8 cellular contexts compared by ENCODE assay signal in the genomic region with DNA sequence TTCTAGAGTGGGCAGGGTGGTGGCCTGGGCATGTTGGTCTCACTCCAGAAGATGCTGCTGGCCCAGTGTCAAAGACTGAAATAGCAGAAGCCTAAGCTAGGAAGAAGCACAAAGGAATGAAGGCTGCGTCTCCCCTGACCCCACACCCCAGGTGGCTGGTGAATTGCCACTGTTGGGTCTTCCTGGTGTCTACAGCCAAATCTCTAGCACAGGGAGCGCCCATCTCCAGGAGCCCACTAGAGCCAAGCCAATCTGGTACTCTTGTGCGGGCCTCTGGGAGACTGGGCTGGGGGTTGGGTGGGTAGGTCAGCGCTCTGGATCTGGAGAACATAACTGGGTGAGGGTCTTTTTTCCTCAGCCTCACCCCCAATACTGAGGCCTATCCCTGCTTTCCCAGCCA. TPM values are rescaled to one million over a fixed set of nuclear protein-coding genes. Genes with fewer than 3 reads are reported as not detected.
A peak's percentile ranks its signal among the peaks of the same experiment; 100 is the strongest.
DNase-seq lines count a peak whose midpoint lies in the region; ATAC-seq and TF ChIP-seq lines count a peak whose summit lies in the region.

No MANE protein-coding gene starts in this region.

- ATAC-seq in heart right ventricle, result no peak
- no peak for ATAC-seq in left cardiac atrium
- ATAC-seq in aorta (ENCODE audit: low FRiP score), result no peak
- ATAC-seq in HG03354 (IDR thresholded peaks at IDR 0.05; ENCODE audit: poor library complexity, severe bottlenecking, unreplicated experiment), result no peak

- H3K4me1 ChIP-seq in heart right ventricle (peaks cover 19 to 65% (median 55%) of the 10 kb centered on the region in 9 donors), breast epithelium (peaks cover 0 to 16% of the 10 kb centered on the region in 2 donors), mononuclear cell (ENCODE audit: insufficient read depth, low read length) (peaks cover 64% of the 10 kb centered on the region), aorta (ENCODE audit: control insufficient read depth in 1 of 2, insufficient read depth in 2 of 2, low read length in 2 of 2) (no peaks in the 10 kb centered on the region)

- intact Hi-C loops in heart right ventricle (cut with DNase I), result loop anchor here in 1 of 10 donors (10.0 kb wide), 1 partner anchor 62 kb away; the partner anchor contains the start of gene SEMA3B
- intact Hi-C loops in left cardiac atrium (cut with DNase I), result loop anchor here in 1 of 2 donors (5.0 to 10.0 kb wide), 2 partner anchors 55 to 92 kb away; partner anchors contain the start of gene GNAI2
- intact Hi-C loops in breast epithelium (cut with DNase I; ENCODE audit: low total_unique reads), result no loop called here
- intact Hi-C loops in aorta (cut with DNase I), result no loop called here

- no peaks in the 10 kb centered on the region for H3K27me3 ChIP-seq in heart right ventricle
- H3K27me3 ChIP-seq in breast epithelium, result no peaks in the 10 kb centered on the region
- no peaks in the 10 kb centered on the region for H3K27me3 ChIP-seq in mononuclear cell (ENCODE audit: insufficient read depth, low read length)
- H3K27me3 ChIP-seq in aorta (ENCODE audit: control insufficient read depth in 1 of 2, insufficient read depth in 2 of 2, low read length in 1 of 2), result no peaks in the 10 kb centered on the region

- 62 to 67% methylated on average over 4 of the region's 4 CpGs for whole genome bisulfite sequencing in heart right ventricle, 2 donors
- WGBS in aorta, 2 donors, result 69 to 71% methylated on average over 4 of the region's 4 CpGs

- DNase-seq in heart right ventricle, result no peak
- no peak for DNase-seq in left cardiac atrium
- DNase-seq in breast epithelium (ENCODE audit: low spot score in 2 of 2), result no peak
- DNase-seq in aorta, result peak in 1 of 2 donors; percentile 38
- DNase-seq in NCI-H2029 treated with DMSO at 0.1 percent for 48 hours (lab: John Stamatoyannopoulos, UW), result no peak
- DNase-seq in MV-4-11 (lab: John Stamatoyannopoulos, UW), result no peak

- no peak for TF ChIP-seq POLR2A in breast epithelium (IDR thresholded peaks at IDR 0.05)

- H3K27ac ChIP-seq in heart right ventricle (peak overlapping the region in 7 of 10 donors; percentile 79 to 93 (median 91)), breast epithelium (peak overlapping the region in 1 of 2 donors; percentile 89), aorta (ENCODE audit: low read depth in 1 of 2, low read length in 2 of 2) (no peak overlapping the region)

- H3K4me3 ChIP-seq in heart right ventricle, result peak overlapping the region; percentile 76 to 97 (median 90)
- H3K4me3 ChIP-seq in breast epithelium, result peak overlapping the region; percentile 97 to 100 (median 98)
- H3K4me3 ChIP-seq in mononuclear cell (ENCODE audit: low read length), result peak overlapping the region; percentile 78
- peak overlapping the region; percentile 12 to 81 for H3K4me3 ChIP-seq in aorta (ENCODE audit: low read length in 2 of 2)

- peaks cover 8 to 56% (median 34%) of the 10 kb centered on the region in 9 donors for H3K36me3 ChIP-seq in heart right ventricle
- peaks cover 8% of the 10 kb centered on the region for H3K36me3 ChIP-seq in breast epithelium
- peaks cover 0 to 7% of the 10 kb centered on the region in 2 donors for H3K36me3 ChIP-seq in aorta (ENCODE audit: control insufficient read depth in 1 of 2, insufficient read depth in 2 of 2, low read length in 1 of 2)

- H3K9me3 ChIP-seq in heart right ventricle, result no peaks in the 10 kb centered on the region
- no peaks in the 10 kb centered on the region for H3K9me3 ChIP-seq in breast epithelium
- no peaks in the 10 kb centered on the region for H3K9me3 ChIP-seq in mononuclear cell (ENCODE audit: low read depth, low read length)
- H3K9me3 ChIP-seq in aorta (ENCODE audit: control insufficient read depth, low read length), result no peaks in the 10 kb centered on the region

- TF ChIP-seq CTCF in heart right ventricle (IDR thresholded peaks at IDR 0.05) (no peak), breast epithelium (IDR thresholded peaks at IDR 0.05) (no peak)

RNA-seq across cellular contexts. Expression of gene TUSC2, which starts 0.9 kb away (rescaled TPM):
- total RNA-seq in heart right ventricle (10 to 100 TPM; 23.7 to 34.9 (median 26.9) TPM), left cardiac atrium (10 to 100 TPM; 26.2 to 27.5 TPM), breast epithelium (10 to 100 TPM; 18.1 to 25.9 (median 21.3) TPM), mononuclear cell (15.3 TPM), aorta (10 to 100 TPM; 18.9 to 22.6 TPM)
- polyA plus RNA-seq in heart right ventricle (10 to 100 TPM; 27.4 to 59.1 TPM), aorta (10 to 100 TPM; 28.5 to 33.2 TPM)

RNA-seq across cellular contexts. Expression of gene HYAL2, which starts 4.6 kb away (rescaled TPM):
- total RNA-seq in heart right ventricle (10 to 100 TPM; 25.1 to 94.0 (median 35.2) TPM), left cardiac atrium (100 to 1,000 TPM in 1 of 2 donors, 10 to 100 TPM in 1; 53.4 to 103 TPM), breast epithelium (100 to 1,000 TPM in 1 of 3 donors, 10 to 100 TPM in 2; 66.0 to 215 (median 96.0) TPM), mononuclear cell (4.2 TPM), aorta (10 to 100 TPM; 52.6 to 71.2 TPM)
- polyA plus RNA-seq in heart right ventricle (100 to 1,000 TPM in 1 of 2 donors, 10 to 100 TPM in 1; 86.5 to 135 TPM), aorta (10 to 100 TPM in 1 of 2 donors, 1 to 10 TPM in 1; 5.6 to 25.3 TPM)

RNA-seq across cellular contexts. Expression of gene RASSF1, which starts 13.5 kb away (rescaled TPM):
- total RNA-seq in heart right ventricle (10 to 100 TPM in 8 of 10 donors, 1 to 10 TPM in 2; 9.9 to 17.8 (median 11.9) TPM), left cardiac atrium (10 to 100 TPM; 20.7 to 25.6 TPM), breast epithelium (10 to 100 TPM; 42.7 to 63.6 (median 49.8) TPM), mononuclear cell (44.8 TPM), aorta (10 to 100 TPM; 41.6 to 43.2 TPM)
- polyA plus RNA-seq in heart right ventricle (10 to 100 TPM; 22.1 to 59.8 TPM), aorta (10 to 100 TPM; 33.6 to 42.3 TPM)

RNA-seq across cellular contexts. Expression of gene ZMYND10, which starts 18.4 kb away (rescaled TPM):
- total RNA-seq in heart right ventricle, result under 1 TPM in 3 of 10 donors, not detected in 7; 0.15 to 0.65 (median 0.22) TPM
- under 1 TPM; 0.20 to 0.88 TPM for polyA plus RNA-seq in heart right ventricle
- total RNA-seq in left cardiac atrium, result under 1 TPM in 1 of 2 donors, not detected in 1; 0.29 TPM
- 1 to 10 TPM in 2 of 3 donors, under 1 TPM in 1; 0.32 to 2.6 (median 1.9) TPM for total RNA-seq in breast epithelium
- total RNA-seq in mononuclear cell, result 0.10 TPM
- under 1 TPM; 0.68 to 0.96 TPM for total RNA-seq in aorta
- 1 to 10 TPM in 1 of 2 donors, under 1 TPM in 1; 0.13 to 3.5 TPM for polyA plus RNA-seq in aorta

RNA-seq across cellular contexts. Expression of gene NPRL2, which starts 23.4 kb away (rescaled TPM):
- total RNA-seq in heart right ventricle (10 to 100 TPM; 13.0 to 23.6 (median 16.3) TPM), left cardiac atrium (10 to 100 TPM; 12.6 to 19.9 TPM), breast epithelium (10 to 100 TPM; 17.4 to 31.5 (median 29.5) TPM), mononuclear cell (11.1 TPM), aorta (10 to 100 TPM; 11.9 to 21.4 TPM)
- polyA plus RNA-seq in heart right ventricle (10 to 100 TPM; 15.5 to 29.8 TPM), aorta (10 to 100 TPM; 17.3 to 41.9 TPM)

Comparison
In these comparisons a context has a peak if more than half of its experiments do, and no peak if none do; other contexts are left out.
1. H3K27ac ChIP-seq: peak in heart right ventricle (7 of 10); none in aorta (0 of 2).
2. H3K4me3 ChIP-seq: peak in every context shown above with its lines; median percentile 98 in breast epithelium; 90 in heart right ventricle; 78 in mononuclear cell; 46 in aorta.